ENCODE assay signal across 1 cellular context in genomic region chr18:28075501-28075900, GRCh38.
TF ChIP-seq lines count a peak whose summit lies in the region.

No MANE protein-coding gene starts in this region.

TF ChIP-seq in H1, 55 proteins besides CTCF, POLR2A, EP300 and RAD21:
- TF ChIP-seq MAFK (IDR thresholded peaks at IDR 0.05; ENCODE audit: low read depth, low read length) = peak; percentile 42; the same call in 1 of the 2 replicates
- TF ChIP-seq BACH1 (IDR thresholded peaks at IDR 0.05; ENCODE audit: low read length) = peak; percentile 35; the same call in 1 of the 2 replicates
- no peak for TF ChIP-seq CHD7 (IDR thresholded peaks at IDR 0.05; ENCODE audit: insufficient replicate concordance, low read length)
